5 cellular contexts compared by ENCODE assay signal in genomic region chr4:12595489-12595888, GRCh38.
"Had no signal": no experiment of that assay in that cellular context is flagged by ENCODE, and none has a peak within 500 bp of the region (broad histone marks: within the 10 kb centered on the region; RNA-seq: fewer than 3 reads in every experiment).

No MANE protein-coding gene starts in this region.

- DNase-seq: GM23248, GOT3, H9, HCEC 1CT, KBM-7 had no signal

- H3K9ac ChIP-seq: GM23248 had no signal

- H3K4me3 ChIP-seq: GM23248 had no signal

- H3K27ac ChIP-seq: GM23248 had no signal
